In genomic region chr15:75069301-75069925, GRCh38 we compare ENCODE assay signal across 9 cellular contexts. TPM values are rescaled to one million over a fixed set of nuclear protein-coding genes. Genes with fewer than 3 reads are reported as not detected.
A peak's percentile ranks its signal among the peaks of the same experiment; 100 is the strongest.
DNase-seq lines count a peak whose midpoint lies in the region; ATAC-seq and TF ChIP-seq lines count a peak whose summit lies in the region.
"Had no signal": no experiment of that assay in that cellular context is flagged by ENCODE, and none has a peak within 500 bp of the region (broad histone marks: within the 10 kb centered on the region; RNA-seq: fewer than 3 reads in every experiment).

No MANE protein-coding gene starts in this region.

- H2BK120ac ChIP-seq in H9 (ENCODE audit: low read depth, low read length, poor library complexity, severe bottlenecking) = no peak overlapping the region

- no peaks in the 10 kb centered on the region for H3K9me2 ChIP-seq in Karpas-422 (replicated peaks; ENCODE audit: insufficient read depth, low read length)

- POLR2A ChIA-PET in naive thymus-derived CD4-positive, alpha-beta T cell (lab: Charles Lee) = no interaction called here

- H3K79me2 ChIP-seq in Karpas-422 (ENCODE audit: low read length) (no peaks in the 10 kb centered on the region), H9 (ENCODE audit: insufficient read depth, low read length) (no peaks in the 10 kb centered on the region)
- H3K79me2 ChIP-seq: parathyroid adenoma had no signal

- no peak overlapping the region for H3K14ac ChIP-seq in H9 (ENCODE audit: insufficient read depth, low read length)

- H3K4me3 Mint-ChIP-seq in naive thymus-derived CD4-positive, alpha-beta T cell = peak overlapping the region in 1 of 10 donors; percentile 70
- H3K4me3 Mint-ChIP-seq in H9 (no peak overlapping the region), Calu3 (ENCODE audit: low read depth, unreplicated experiment) (no peak overlapping the region)

- intact Hi-C loops in naive thymus-derived CD4-positive, alpha-beta T cell (cut with micrococcal nuclease) = no loop called here
- intact Hi-C loops in Calu3 (cut with micrococcal nuclease; ENCODE audit: unreplicated experiment) = loop anchor here (5.0 kb wide), 1 partner anchor 33 kb away; no protein-coding TSS in a partner anchor

- H3K27ac Mint-ChIP-seq in naive thymus-derived CD4-positive, alpha-beta T cell = peak overlapping the region in 3 of 9 donors; percentile 33 to 97 (median 67)
- H3K27ac Mint-ChIP-seq in H9 (no peak overlapping the region), Calu3 (ENCODE audit: unreplicated experiment) (no peak overlapping the region)

- H2AFZ ChIP-seq in Karpas-422 (ENCODE audit: low read length) (no peak overlapping the region), H9 (ENCODE audit: low read length) (no peak overlapping the region)
- H2AFZ ChIP-seq: parathyroid adenoma had no signal

- no peak overlapping the region for H2BK15ac ChIP-seq in H9 (ENCODE audit: low read depth, low read length)

- no peaks in the 10 kb centered on the region for H3K79me1 ChIP-seq in H9 (ENCODE audit: insufficient read depth, low read depth, low read length, poor library complexity, severe bottlenecking)

- H4K20me1 ChIP-seq in Karpas-422 (ENCODE audit: insufficient read depth, low read depth, low read length) = no peaks in the 10 kb centered on the region
- H4K20me1 ChIP-seq in H9 (ENCODE audit: control insufficient read depth, insufficient read depth, insufficient read length) = no peaks in the 10 kb centered on the region

- H3K4me3 ChIP-seq in Karpas-422 (ENCODE audit: low read length) = no peak overlapping the region
- H3K4me3 ChIP-seq in naive thymus-derived CD4-positive, alpha-beta T cell (ENCODE audit: low read length) = no peak overlapping the region

- peaks cover 0 to 16% (median 3%) of the 10 kb centered on the region in 11 donors for H3K9me3 Mint-ChIP-seq in naive thymus-derived CD4-positive, alpha-beta T cell
- H3K9me3 Mint-ChIP-seq in H9 (peaks cover 13 to 20% of the 10 kb centered on the region in 2 experiments), Calu3 (ENCODE audit: low read depth, unreplicated experiment) (no peaks in the 10 kb centered on the region)

- H3K27me3 ChIP-seq in Karpas-422 (ENCODE audit: low read length) (no peaks in the 10 kb centered on the region), H9 (ENCODE audit: insufficient read depth, low read length) (no peaks in the 10 kb centered on the region)
- peaks cover 0 to 3% of the 10 kb centered on the region in 2 donors for H3K27me3 ChIP-seq in naive thymus-derived CD4-positive, alpha-beta T cell (ENCODE audit: control insufficient read depth in 2 of 2, insufficient read depth in 2 of 2, low read length in 2 of 2)

- H3K4me2 ChIP-seq in Karpas-422 (ENCODE audit: low read depth, low read length, poor library complexity, severe bottlenecking) (no peak overlapping the region), H9 (ENCODE audit: insufficient read depth, insufficient read length, low read length) (no peak overlapping the region)

- H3K18ac ChIP-seq in H9 (ENCODE audit: insufficient read length, low read depth, low read length) = no peak overlapping the region

- peak; percentile 53 for DNase-seq in Karpas-422
- DNase-seq in naive thymus-derived CD4-positive, alpha-beta T cell = no peak
- DNase-seq in H9 = no peak
- no peak for DNase-seq in AG08395 (ENCODE audit: low spot score)
- DNase-seq in Calu3 = no peak
- DNase-seq in RKO (ENCODE audit: low spot score) = no peak

- H3K23ac ChIP-seq in H9 (ENCODE audit: insufficient read length, low read depth, low read length) = no peak overlapping the region

- H3K4me1 Mint-ChIP-seq in naive thymus-derived CD4-positive, alpha-beta T cell = peaks cover 19 to 86% (median 26%) of the 10 kb centered on the region in 7 donors
- peaks cover 12 to 14% of the 10 kb centered on the region in 2 experiments for H3K4me1 Mint-ChIP-seq in H9
- H3K4me1 Mint-ChIP-seq in Calu3 (ENCODE audit: low read depth, unreplicated experiment) = peaks cover 41% of the 10 kb centered on the region

- no peak overlapping the region for H4K8ac ChIP-seq in H9 (replicated peaks; ENCODE audit: insufficient read length, low read depth, low read length)

- no peak overlapping the region for H4K91ac ChIP-seq in H9 (ENCODE audit: insufficient read length, low read depth, low read length)

- WGBS in H9 (ENCODE audit: extremely low coverage, insufficient read length, low lambda C conversion rate) = no CpG with 5 or more reads among the region's 8 CpGs

- H3K4me1 ChIP-seq in Karpas-422 (ENCODE audit: low read length) = no peaks in the 10 kb centered on the region
- H3K4me1 ChIP-seq in naive thymus-derived CD4-positive, alpha-beta T cell (ENCODE audit: control insufficient read depth in 2 of 2, insufficient read depth in 2 of 2, low read length in 2 of 2) = peaks cover 12 to 24% of the 10 kb centered on the region in 2 donors
- no peaks in the 10 kb centered on the region for H3K4me1 ChIP-seq in H9 (ENCODE audit: insufficient read depth, low read length)
- H3K4me1 ChIP-seq: parathyroid adenoma had no signal

- no peak overlapping the region for H2AK5ac ChIP-seq in H9 (ENCODE audit: insufficient read length, low read length)

- H2BK20ac ChIP-seq in H9 (ENCODE audit: low read depth, low read length, poor library complexity, severe bottlenecking) = no peak overlapping the region

- H3K27ac ChIP-seq in Karpas-422 (ENCODE audit: low read length) (no peak overlapping the region), H9 (ENCODE audit: insufficient read length, low read depth, low read length) (no peak overlapping the region)
- H3K27ac ChIP-seq in naive thymus-derived CD4-positive, alpha-beta T cell (ENCODE audit: low read depth, low read length) = no peak overlapping the region
- H3K27ac ChIP-seq: parathyroid adenoma had no signal

- peaks cover 0 to 13% (median 7%) of the 10 kb centered on the region in 5 donors for H3K27me3 Mint-ChIP-seq in naive thymus-derived CD4-positive, alpha-beta T cell
- peaks cover 16% of the 10 kb centered on the region for H3K27me3 Mint-ChIP-seq in H9 (ENCODE audit: low read depth)
- H3K27me3 Mint-ChIP-seq in Calu3 (ENCODE audit: unreplicated experiment) = no peaks in the 10 kb centered on the region

- BruUV-seq in Calu3 (replicated peaks; lab: Mats Ljungman, UMichigan) = no TSS peak

- no peak overlapping the region for H4K5ac ChIP-seq in H9 (ENCODE audit: insufficient read length, low read depth, low read length)

- no peak overlapping the region for H3K4ac ChIP-seq in H9 (ENCODE audit: low read depth, low read length)

- H3K36me3 ChIP-seq in Karpas-422 (ENCODE audit: insufficient read depth, low read length) = no peaks in the 10 kb centered on the region
- no peaks in the 10 kb centered on the region for H3K36me3 ChIP-seq in naive thymus-derived CD4-positive, alpha-beta T cell (ENCODE audit: control insufficient read depth in 2 of 3, insufficient read depth in 3 of 3, low read length in 3 of 3)

- CTCF ChIA-PET in naive thymus-derived CD4-positive, alpha-beta T cell (lab: Charles Lee) = no interaction called here
- CTCF ChIA-PET in Calu3 (lab: Charles Lee) = no interaction called here

- H3K9ac ChIP-seq in Karpas-422 (ENCODE audit: low read length) = no peak overlapping the region
- no peak overlapping the region for H3K9ac ChIP-seq in H9 (ENCODE audit: extremely low read depth, insufficient read length, low read length)
- H3K9ac ChIP-seq: parathyroid adenoma had no signal

- H2BK12ac ChIP-seq in H9 (ENCODE audit: insufficient read length, low read depth, low read length) = no peak overlapping the region

- H3K23me2 ChIP-seq in H9 (ENCODE audit: insufficient read length, low read depth, low read length, poor library complexity, severe bottlenecking) = no peaks in the 10 kb centered on the region

- no peak overlapping the region for H3T11ph ChIP-seq in H9 (ENCODE audit: low read length)

- H3K36me3 Mint-ChIP-seq in naive thymus-derived CD4-positive, alpha-beta T cell = peaks cover 0 to 61% (median 6%) of the 10 kb centered on the region in 5 donors
- H3K36me3 Mint-ChIP-seq in H9 (ENCODE audit: insufficient read depth in 1 of 3, low read depth in 3 of 3) (peaks cover 6 to 19% (median 9%) of the 10 kb centered on the region in 3 experiments), Calu3 (ENCODE audit: insufficient read depth, unreplicated experiment) (peaks cover 7% of the 10 kb centered on the region)

- H2BK5ac ChIP-seq in H9 (ENCODE audit: insufficient read length, low read length) = no peak overlapping the region

- TF ChIP-seq CTCF in H9 (conservative IDR thresholded peaks at IDR 0.05) (no peak), Calu3 (IDR thresholded peaks at IDR 0.05; ENCODE audit: unreplicated experiment) (no peak)

- ATAC-seq in GM18873 (IDR thresholded peaks at IDR 0.05; ENCODE audit: low FRiP score, unreplicated experiment) = peak; percentile 58
- peak; percentile 72 for ATAC-seq in GM21737 (IDR thresholded peaks at IDR 0.05; ENCODE audit: unreplicated experiment)
- peak; percentile 84 for ATAC-seq in naive thymus-derived CD4-positive, alpha-beta T cell

- no peaks in the 10 kb centered on the region for H3K9me3 ChIP-seq in Karpas-422 (ENCODE audit: low read length)
- no peaks in the 10 kb centered on the region for H3K9me3 ChIP-seq in naive thymus-derived CD4-positive, alpha-beta T cell (ENCODE audit: control insufficient read depth in 2 of 3, low read length in 3 of 3)
- H3K9me3 ChIP-seq in H9 (ENCODE audit: control insufficient read depth, low read depth, low read length) = no peaks in the 10 kb centered on the region

- H3K56ac ChIP-seq in H9 (ENCODE audit: insufficient read length, low read depth, low read length) = no peak overlapping the region

RNA-seq across cellular contexts. Expression of gene PPCDC, which starts 46.0 kb away (rescaled TPM):
- total RNA-seq in Karpas-422 (2014; rRNA removed; shearing (Covaris generic); ENCODE audit: low replicate concordance) = 19.3 and 30.6 TPM in 2 replicates
- 10 to 100 TPM; 11.7 to 31.3 (median 17.1) TPM for total RNA-seq in naive thymus-derived CD4-positive, alpha-beta T cell
- 10 to 100 TPM; 12.4 to 14.5 TPM for polyA plus RNA-seq in naive thymus-derived CD4-positive, alpha-beta T cell
- total RNA-seq in H9 (2021) (17.6 and 22.7 TPM in 2 replicates), Calu3 (2022) (23.4 and 24.4 TPM in 2 replicates)
